Comparison of ENCODE assay signal across 5 cellular contexts in the genomic region with DNA sequence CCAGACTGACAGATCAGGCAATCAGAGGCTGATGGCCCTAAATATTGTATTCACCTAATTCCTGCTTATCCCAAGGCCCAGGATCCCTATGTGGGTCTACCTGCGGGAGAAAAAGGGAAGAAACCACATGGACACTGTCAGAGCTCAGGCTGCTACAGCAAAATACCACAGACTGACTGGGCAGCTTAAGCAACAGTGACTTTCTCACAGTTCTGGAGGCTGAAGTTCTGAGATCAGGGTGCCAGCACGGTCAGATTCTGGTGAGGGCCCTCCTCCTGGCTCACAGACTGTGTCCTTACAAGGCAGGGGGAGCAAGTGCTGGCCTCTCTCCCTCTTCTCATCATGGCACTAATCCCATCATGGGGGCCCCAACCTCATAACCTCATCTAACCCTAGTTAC.
"Had no signal": no experiment of that assay in that cellular context is flagged by ENCODE, and none has a peak within 500 bp of the region (broad histone marks: within the 10 kb centered on the region; RNA-seq: fewer than 3 reads in every experiment).

No MANE protein-coding gene starts in this region.

- H3K4me1 Mint-ChIP-seq: IgD-negative memory B cell had no signal

- H3K9me3 Mint-ChIP-seq: IgD-negative memory B cell had no signal

- H3K4me3 Mint-ChIP-seq: IgD-negative memory B cell had no signal

- H3K27me3 Mint-ChIP-seq: IgD-negative memory B cell had no signal

- ATAC-seq: K562 had no signal

- H3K27ac ChIP-seq: HL-60 had no signal

- H3K4me3 ChIP-seq: K562 had no signal

- DNase-seq: IMR-90, KBM-7 had no signal
